In the genomic region with DNA sequence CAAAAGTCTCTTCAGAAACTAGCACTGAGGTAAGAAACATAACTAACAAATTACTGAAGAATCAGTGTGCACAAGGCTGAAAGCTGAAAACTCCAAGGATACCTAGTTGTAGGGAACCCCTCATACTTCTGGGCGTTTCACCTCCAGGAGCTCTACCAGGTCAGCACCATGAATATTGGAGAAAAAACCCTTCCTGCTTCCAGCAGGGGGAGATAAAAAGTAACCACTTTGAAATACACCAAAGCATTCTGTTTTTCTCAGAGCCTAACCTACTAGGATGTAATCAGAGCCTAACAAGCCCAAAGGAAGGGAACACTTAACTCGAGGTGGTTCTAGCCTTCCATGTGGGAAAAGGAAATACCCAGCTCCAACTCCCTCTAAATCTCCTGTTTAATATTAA, we compare ENCODE assay signal across 9 cellular contexts.
A peak's percentile ranks its signal among the peaks of the same experiment; 100 is the strongest.
DNase-seq lines count a peak whose midpoint lies in the region; ATAC-seq and TF ChIP-seq lines count a peak whose summit lies in the region.
"Had no signal": no experiment of that assay in that cellular context is flagged by ENCODE, and none has a peak within 500 bp of the region (broad histone marks: within the 10 kb centered on the region; RNA-seq: fewer than 3 reads in every experiment).

No MANE protein-coding gene starts in this region.

- no peaks in the 10 kb centered on the region for H3K9me3 ChIP-seq in body of pancreas

- H3K27me3 Mint-ChIP-seq in stimulated activated naive B cell treated with anti-CD40 and anti-IgM and Interleukin-4, amounts not matched to agents 10 μg/mL and 1 μg/mL and 100 μg/mL, for 72 hours = no peaks in the 10 kb centered on the region
- H3K27me3 Mint-ChIP-seq: activated naive CD8-positive, alpha-beta T cell had no signal

- H3K4me1 Mint-ChIP-seq in stimulated activated naive B cell treated with anti-CD40 and anti-IgM and Interleukin-4, amounts not matched to agents 10 μg/mL and 1 μg/mL and 100 μg/mL, for 72 hours = no peaks in the 10 kb centered on the region

- H3K4me3 Mint-ChIP-seq in stimulated activated naive B cell treated with anti-CD40 and anti-IgM and Interleukin-4, amounts not matched to agents 10 μg/mL and 1 μg/mL and 100 μg/mL, for 72 hours = no peak overlapping the region
- H3K4me3 Mint-ChIP-seq: activated naive CD8-positive, alpha-beta T cell had no signal

- no peaks in the 10 kb centered on the region for H3K36me3 ChIP-seq in body of pancreas (replicated peaks in 1 of 2; ENCODE audit: insufficient read depth in 1 of 2, low read depth in 2 of 2)

- peak; percentile 41 to 57 for ATAC-seq in stimulated activated naive B cell treated with anti-CD40 and anti-IgM and Interleukin-4, amounts not matched to agents 10 μg/mL and 1 μg/mL and 100 μg/mL, for 72 hours (replicated peaks)
- ATAC-seq in HG03095 (IDR thresholded peaks at IDR 0.05; ENCODE audit: unreplicated experiment) (no peak), body of pancreas (no peak)

- H3K4me3 ChIP-seq in fibroblast of pulmonary artery (replicated peaks; ENCODE audit: low read depth, low read length) (no peak overlapping the region), body of pancreas (no peak overlapping the region)

- DNase-seq in SKM-1 treated with dmso at 0.1 percent for 144 hours (lab: John Stamatoyannopoulos, UW; ENCODE audit: unreplicated experiment) (peak; percentile 27), SKM-1 (lab: John Stamatoyannopoulos, UW; ENCODE audit: unreplicated experiment) (no peak), NCI-H69 (lab: John Stamatoyannopoulos, UW) (peak; percentile 5), fibroblast of pulmonary artery (ENCODE audit: low read depth) (peak; percentile 55), body of pancreas (no peak)
- no peak for DNase-seq in stimulated activated naive B cell treated with anti-CD40 and anti-IgM and Interleukin-4, amounts not matched to agents 10 μg/mL and 1 μg/mL and 100 μg/mL, for 72 hours
- DNase-seq in activated CD4-positive, alpha-beta T cell treated with anti-CD3 and anti-CD28 coated beads for 48 hours = no peak

- TF ChIP-seq CTCF in fibroblast of pulmonary artery (IDR thresholded peaks at IDR 0.05; ENCODE audit: low read length, missing control alignments) (peak; percentile 60), body of pancreas (IDR thresholded peaks at IDR 0.05) (peak in 2 of 7 experiments; percentile 15 to 19)

- H3K4me1 ChIP-seq in body of pancreas = no peaks in the 10 kb centered on the region

- TF ChIP-seq POLR2A in body of pancreas (IDR thresholded peaks at IDR 0.05) = no peak

- 8 to 13% methylated on average over 2 of the region's 2 CpGs for WGBS in body of pancreas, 2 donors

- no peaks in the 10 kb centered on the region for H3K36me3 Mint-ChIP-seq in stimulated activated naive B cell treated with anti-CD40 and anti-IgM and Interleukin-4, amounts not matched to agents 10 μg/mL and 1 μg/mL and 100 μg/mL, for 72 hours

- H3K27me3 ChIP-seq in body of pancreas = no peaks in the 10 kb centered on the region

- H3K27ac ChIP-seq in body of pancreas = no peak overlapping the region

- intact Hi-C loops in body of pancreas (cut with DNase I) = no loop called here

- H3K27ac Mint-ChIP-seq in stimulated activated naive B cell treated with anti-CD40 and anti-IgM and Interleukin-4, amounts not matched to agents 10 μg/mL and 1 μg/mL and 100 μg/mL, for 72 hours = no peak overlapping the region
- H3K27ac Mint-ChIP-seq: activated naive CD8-positive, alpha-beta T cell had no signal

- H3K9me3 Mint-ChIP-seq in stimulated activated naive B cell treated with anti-CD40 and anti-IgM and Interleukin-4, amounts not matched to agents 10 μg/mL and 1 μg/mL and 100 μg/mL, for 72 hours = peaks cover 0 to under 1% of the 10 kb centered on the region in 2 donors

Comparison
In these comparisons a context has a peak if more than half of its experiments do, and no peak if none do; other contexts are left out.
1. DNase-seq: peak in SKM-1 treated with dmso at 0.1 percent for 144 hours (single experiment), NCI-H69 (single experiment) and fibroblast of pulmonary artery (single experiment); none in SKM-1 (single experiment), stimulated activated naive B cell treated with anti-CD40 and anti-IgM and Interleukin-4, amounts not matched to agents 10 μg/mL and 1 μg/mL and 100 μg/mL, for 72 hours (single experiment), activated CD4-positive, alpha-beta T cell treated with anti-CD3 and anti-CD28 coated beads for 48 hours (single experiment) and body of pancreas (0 of 4).
2. ATAC-seq: peak in stimulated activated naive B cell treated with anti-CD40 and anti-IgM and Interleukin-4, amounts not matched to agents 10 μg/mL and 1 μg/mL and 100 μg/mL, for 72 hours (2 of 2); none in HG03095 (single experiment) and body of pancreas (single experiment).